In genomic region chr16:589658-590159, GRCh38 we compare ENCODE assay signal across 8 cellular contexts. TPM values are rescaled to one million over a fixed set of nuclear protein-coding genes. Genes with fewer than 3 reads are reported as not detected.
A peak's percentile ranks its signal among the peaks of the same experiment; 100 is the strongest.
DNase-seq lines count a peak whose midpoint lies in the region; ATAC-seq and TF ChIP-seq lines count a peak whose summit lies in the region.

TSS of gene RAB40C (plus strand) at chr16:590066. CDS start at chr16:590292, 226 bp downstream.

- peak within 1 kb of the TSS; percentile 95 for H3K4me3 Mint-ChIP-seq in activated CD4-positive, alpha-beta T cell treated with anti-CD3 and anti-CD28 coated beads, Interleukin-2, amount 10 ng/mL, durations not matched to agents 24 days and 14 days

- no peaks in the 10 kb centered on the region for H3K36me3 ChIP-seq in colonic mucosa

- H3K4me1 ChIP-seq in colonic mucosa = peaks cover 25% of the 10 kb centered on the region

- H3K4me1 Mint-ChIP-seq in activated CD4-positive, alpha-beta T cell treated with anti-CD3 and anti-CD28 coated beads, Interleukin-2, amount 10 ng/mL, durations not matched to agents 24 days and 14 days = peaks cover 17% of the 10 kb centered on the region

- peak within 1 kb of the TSS; percentile 86 to 96 for H3K9ac ChIP-seq in colonic mucosa (ENCODE audit: low read depth in 2 of 2, low read length in 2 of 2)

- H3K27me3 ChIP-seq in colonic mucosa = no peaks in the 10 kb centered on the region

- ATAC-seq in GM19351 (IDR thresholded peaks at IDR 0.05; ENCODE audit: unreplicated experiment) (peak; percentile 76), HG03469 (IDR thresholded peaks at IDR 0.05; ENCODE audit: unreplicated experiment) (peak; percentile 47)

- peaks cover 9% of the 10 kb centered on the region for H3K36me3 Mint-ChIP-seq in activated CD4-positive, alpha-beta T cell treated with anti-CD3 and anti-CD28 coated beads, Interleukin-2, amount 10 ng/mL, durations not matched to agents 24 days and 14 days (ENCODE audit: low read depth)

- TF ChIP-seq CTCF in colonic mucosa (IDR thresholded peaks at IDR 0.05) = no peak

- H3K27ac ChIP-seq in colonic mucosa = peak within 1 kb of the TSS; percentile 97

- H3K9me3 Mint-ChIP-seq in activated CD4-positive, alpha-beta T cell treated with anti-CD3 and anti-CD28 coated beads, Interleukin-2, amount 10 ng/mL, durations not matched to agents 24 days and 14 days = no peaks in the 10 kb centered on the region

- peak within 1 kb of the TSS; percentile 100 for H3K27ac Mint-ChIP-seq in activated CD4-positive, alpha-beta T cell treated with anti-CD3 and anti-CD28 coated beads, Interleukin-2, amount 10 ng/mL, durations not matched to agents 24 days and 14 days

- H3K4me3 ChIP-seq in colonic mucosa = peak within 1 kb of the TSS; percentile 84

- H3K27me3 Mint-ChIP-seq in activated CD4-positive, alpha-beta T cell treated with anti-CD3 and anti-CD28 coated beads, Interleukin-2, amount 10 ng/mL, durations not matched to agents 24 days and 14 days = no peaks in the 10 kb centered on the region

- intact Hi-C loops in activated CD4-positive, alpha-beta T cell treated with anti-CD3 and anti-CD28 coated beads, Interleukin-2, amount 10 ng/mL, durations not matched to agents 24 days and 14 days (cut with micrococcal nuclease) = loop anchor here (1.0 to 2.0 kb wide), 5 partner anchors 20 to 164 kb away; partner anchors contain the start of genes CAPN15, METTL26, PIGQ and RAB11FIP3
- intact Hi-C loops in colonic mucosa (cut with DNase I) = no loop called here

- H3K9me3 ChIP-seq in colonic mucosa = no peaks in the 10 kb centered on the region

- DNase-seq in C1 segment of cervical spinal cord (lab: John Stamatoyannopoulos, UW) = peak; percentile 96 to 100 (median 99)
- peak; percentile 91 to 96 for DNase-seq in NCI-H526 (lab: John Stamatoyannopoulos, UW)
- peak; percentile 99 for DNase-seq in activated CD4-positive, alpha-beta T cell treated with anti-CD3 and anti-CD28 coated beads, Interleukin-2, amount 10 ng/mL, durations not matched to agents 24 days and 14 days
- peak; percentile 99 for DNase-seq in colonic mucosa
- DNase-seq in left kidney (ENCODE audit: low read depth, low spot score) = peak; percentile 99
- peak; percentile 99 for DNase-seq in stimulated activated CD4-positive, alpha-beta T cell treated with anti-CD3 and anti-CD28 coated beads, Interleukin-1b, Interleukin-23, amount 100 ng/mL, for 48 hours

RNA-seq across cellular contexts. Expression of gene RAB40C, which starts in this region (rescaled TPM):
- total RNA-seq in activated CD4-positive, alpha-beta T cell treated with anti-CD3 and anti-CD28 coated beads, Interleukin-2, amount 10 ng/mL, durations not matched to agents 24 days and 14 days = 12.5 and 16.5 TPM in 2 replicates
- total RNA-seq in colonic mucosa = 10 to 100 TPM; 34.9 to 38.5 TPM

Comparison
In these comparisons a context has a peak if more than half of its experiments do, and no peak if none do; other contexts are left out.
1. Peak in every context shown above with its lines: DNase-seq, ATAC-seq, H3K4me3 ChIP-seq and H3K27ac ChIP-seq.